ENCODE assay signal across 27 cellular contexts in genomic region chr6:28948782-28949486, GRCh38. TPM values are rescaled to one million over a fixed set of nuclear protein-coding genes. Genes with fewer than 3 reads are reported as not detected.
DNase-seq lines count a peak whose midpoint lies in the region; ATAC-seq, FAIRE-seq and TF ChIP-seq lines count a peak whose summit lies in the region.
"Had no signal": no experiment of that assay in that cellular context is flagged by ENCODE, and none has a peak within 500 bp of the region (broad histone marks: within the 10 kb centered on the region; RNA-seq: fewer than 3 reads in every experiment).

No MANE protein-coding gene starts in this region.

- no peaks in the 10 kb centered on the region for H3K9me2 ChIP-seq in OCI-LY7 (ENCODE audit: insufficient read depth, low read length)

- BruUV-seq in HepG2 (replicated peaks; lab: Mats Ljungman, UMichigan) (TSS peak; percentile 100), OCI-LY7 (replicated peaks; lab: Mats Ljungman, UMichigan) (no TSS peak)

- no peak for TF ChIP-seq RAD21 in HepG2 (CRISPR knock-in tag; IDR thresholded peaks at IDR 0.05)

- H3K27ac ChIP-seq in HepG2 (ENCODE audit: extremely low read length, insufficient read depth, low read length) (peak overlapping the region; percentile 54), right lobe of liver (no peak overlapping the region), OCI-LY7 (ENCODE audit: low read depth, low read length, poor library complexity, severe bottlenecking) (no peak overlapping the region), astrocyte (ENCODE audit: low read depth, low read length) (no peak overlapping the region)
- H3K27ac ChIP-seq: adrenal gland, brain microvascular endothelial cell, foreskin keratinocyte, KMS-11, neutrophil had no signal

- H3K4me3 Mint-ChIP-seq in astrocyte (ENCODE audit: unreplicated experiment): peak overlapping the region; percentile 42
- H3K4me3 Mint-ChIP-seq in activated CD4-positive, alpha-beta T cell treated with anti-CD3 and anti-CD28 coated beads for 36 hours: no peak overlapping the region
- no peak overlapping the region for H3K4me3 Mint-ChIP-seq in activated naive CD4-positive, alpha-beta T cell treated with anti-CD3 and anti-CD28 coated beads for 36 hours
- H3K4me3 Mint-ChIP-seq: HFFc6; immature natural killer cell; stimulated activated naive CD8-positive, alpha-beta T cell treated with anti-CD3 and anti-CD28 coated beads, Interleukin-15, amount 100 ng/mL, for 72 hours had no signal

- peak overlapping the region; percentile 39 for H2AFZ ChIP-seq in HepG2 (ENCODE audit: low read length)
- peak overlapping the region; percentile 43; the same call in 1 of the 2 replicates for H2AFZ ChIP-seq in OCI-LY7 (ENCODE audit: low read length)
- no peak overlapping the region for H2AFZ ChIP-seq in astrocyte (ENCODE audit: low read depth, low read length)

- H3K27ac Mint-ChIP-seq in astrocyte (ENCODE audit: unreplicated experiment): no peak overlapping the region
- H3K27ac Mint-ChIP-seq in activated CD4-positive, alpha-beta T cell treated with anti-CD3 and anti-CD28 coated beads for 36 hours: no peak overlapping the region
- no peak overlapping the region for H3K27ac Mint-ChIP-seq in activated naive CD4-positive, alpha-beta T cell treated with anti-CD3 and anti-CD28 coated beads for 36 hours
- H3K27ac Mint-ChIP-seq: immature natural killer cell; stimulated activated naive CD8-positive, alpha-beta T cell treated with anti-CD3 and anti-CD28 coated beads, Interleukin-15, amount 100 ng/mL, for 72 hours had no signal

- CTCF ChIA-PET in HepG2 (lab: Yijun Ruan, JAX; ENCODE audit: low intra/inter-chr PET ratio, low total read pairs): no interaction called here
- CTCF ChIA-PET in OCI-LY7 (lab: Charles Lee; ENCODE audit: unreplicated experiment): no interaction called here
- CTCF ChIA-PET in activated CD4-positive, alpha-beta T cell treated with anti-CD3 and anti-CD28 coated beads for 36 hours (lab: Charles Lee): no interaction called here
- CTCF ChIA-PET in activated naive CD4-positive, alpha-beta T cell treated with anti-CD3 and anti-CD28 coated beads for 36 hours (lab: Charles Lee): interaction anchor here (0.6 kb wide), 1 partner anchor 55 kb away, joined by 3 read pairs; no protein-coding TSS in a partner anchor

- H3K9ac ChIP-seq in HepG2 (ENCODE audit: insufficient read depth, low read depth, low read length) (no peak overlapping the region), astrocyte (ENCODE audit: low read length) (no peak overlapping the region)
- H3K9ac ChIP-seq: KMS-11 had no signal

- H3K27me3 Mint-ChIP-seq in astrocyte (ENCODE audit: low read depth, unreplicated experiment): no peaks in the 10 kb centered on the region
- H3K27me3 Mint-ChIP-seq in activated CD4-positive, alpha-beta T cell treated with anti-CD3 and anti-CD28 coated beads for 36 hours: no peaks in the 10 kb centered on the region
- peaks cover 3% of the 10 kb centered on the region for H3K27me3 Mint-ChIP-seq in activated naive CD4-positive, alpha-beta T cell treated with anti-CD3 and anti-CD28 coated beads for 36 hours (ENCODE audit: low read depth)
- H3K27me3 Mint-ChIP-seq: progenitor cell of endocrine pancreas; stimulated activated naive CD8-positive, alpha-beta T cell treated with anti-CD3 and anti-CD28 coated beads, Interleukin-15, amount 100 ng/mL, for 72 hours had no signal

- FAIRE-seq in HepG2 (lab: Jason Lieb, UNC) (no peak), astrocyte (lab: Jason Lieb, UNC) (no peak)
- FAIRE-seq: A204.1, GM12878 had no signal

- TF ChIP-seq EP300 in HepG2 (IDR thresholded peaks at IDR 0.05; ENCODE audit: low read depth in 2 of 2, low read length in 2 of 2): no peak
- TF ChIP-seq EP300 in HepG2 (CRISPR knock-in tag; IDR thresholded peaks at IDR 0.05; ENCODE audit: borderline replicate concordance): no peak; the same call in 1 of the 2 replicates

- H3K4me3 ChIP-seq in HepG2 (replicated peaks in 1 of 3; ENCODE audit: insufficient read depth in 1 of 3, low read depth in 2 of 3, low read length in 3 of 3): peak overlapping the region in 1 of 3 experiments; percentile 23; a peak in 1 of 6 replicates
- no peak overlapping the region for H3K4me3 ChIP-seq in right lobe of liver
- H3K4me3 ChIP-seq in OCI-LY7 (ENCODE audit: low read depth, low read length, poor library complexity, severe bottlenecking): no peak overlapping the region
- H3K4me3 ChIP-seq in astrocyte (ENCODE audit: insufficient read depth, low read depth, low read length): no peak overlapping the region
- H3K4me3 ChIP-seq: adrenal gland, GM12878, transverse colon had no signal

- POLR2A ChIA-PET in HepG2 (lab: Yijun Ruan, JAX): interaction anchor here (1.8 to 2.6 kb wide), 3 partner anchors 26 to 54 kb away, joined by 7 to 17 read pairs (median 13); partner anchors contain the start of gene TRIM27
- POLR2A ChIA-PET in OCI-LY7 (lab: Charles Lee): interaction anchor here (0.6 to 0.9 kb wide), 4 partner anchors 16 to 86 kb away, joined by 3 to 6 read pairs (median 4); no protein-coding TSS in a partner anchor
- POLR2A ChIA-PET in activated CD4-positive, alpha-beta T cell treated with anti-CD3 and anti-CD28 coated beads for 36 hours (lab: Charles Lee): no interaction called here

- peaks cover 0 to 3% of the 10 kb centered on the region in 2 experiments; a peak in 1 of 5 replicates for H3K27me3 ChIP-seq in HepG2 (ENCODE audit: control insufficient read depth in 1 of 2, insufficient read depth in 2 of 2, low read length in 2 of 2)
- H3K27me3 ChIP-seq in right lobe of liver: no peaks in the 10 kb centered on the region
- H3K27me3 ChIP-seq in astrocyte (ENCODE audit: insufficient read depth, low read length): no peaks in the 10 kb centered on the region
- H3K27me3 ChIP-seq: adrenal gland, brain microvascular endothelial cell, foreskin keratinocyte had no signal

- H3K79me2 ChIP-seq in HepG2 (ENCODE audit: insufficient read depth, low read length) (no peaks in the 10 kb centered on the region), OCI-LY7 (ENCODE audit: insufficient read depth, low read depth, low read length) (no peaks in the 10 kb centered on the region), astrocyte (ENCODE audit: insufficient read depth, low read length) (no peaks in the 10 kb centered on the region)

- no peaks in the 10 kb centered on the region for H3K36me3 Mint-ChIP-seq in astrocyte (ENCODE audit: low read depth, unreplicated experiment)
- H3K36me3 Mint-ChIP-seq in activated CD4-positive, alpha-beta T cell treated with anti-CD3 and anti-CD28 coated beads for 36 hours (ENCODE audit: low read depth): no peaks in the 10 kb centered on the region
- H3K36me3 Mint-ChIP-seq in activated naive CD4-positive, alpha-beta T cell treated with anti-CD3 and anti-CD28 coated beads for 36 hours (ENCODE audit: low read depth): peaks cover 2% of the 10 kb centered on the region
- H3K36me3 Mint-ChIP-seq: immature natural killer cell had no signal

- H3K4me1 Mint-ChIP-seq in astrocyte (ENCODE audit: low read depth, unreplicated experiment): peaks cover 7% of the 10 kb centered on the region
- H3K4me1 Mint-ChIP-seq in activated CD4-positive, alpha-beta T cell treated with anti-CD3 and anti-CD28 coated beads for 36 hours: peaks cover 14% of the 10 kb centered on the region
- H3K4me1 Mint-ChIP-seq in activated naive CD4-positive, alpha-beta T cell treated with anti-CD3 and anti-CD28 coated beads for 36 hours (ENCODE audit: low read depth): peaks cover 18% of the 10 kb centered on the region

- H3K4me2 ChIP-seq in HepG2 (ENCODE audit: low read depth, low read length) (peak overlapping the region; percentile 58), OCI-LY7 (ENCODE audit: low read length) (no peak overlapping the region), astrocyte (ENCODE audit: low read length) (no peak overlapping the region)
- H3K4me2 ChIP-seq: KMS-11 had no signal

- H3K9me3 Mint-ChIP-seq in astrocyte (ENCODE audit: unreplicated experiment): no peaks in the 10 kb centered on the region
- H3K9me3 Mint-ChIP-seq in activated CD4-positive, alpha-beta T cell treated with anti-CD3 and anti-CD28 coated beads for 36 hours (ENCODE audit: low read depth): no peaks in the 10 kb centered on the region
- H3K9me3 Mint-ChIP-seq in activated naive CD4-positive, alpha-beta T cell treated with anti-CD3 and anti-CD28 coated beads for 36 hours: peaks cover 3% of the 10 kb centered on the region
- H3K9me3 Mint-ChIP-seq: stimulated activated naive CD8-positive, alpha-beta T cell treated with anti-CD3 and anti-CD28 coated beads, Interleukin-15, amount 100 ng/mL, for 72 hours had no signal

- H3K9me3 ChIP-seq in HepG2 (ENCODE audit: low read length) (no peaks in the 10 kb centered on the region), right lobe of liver (no peaks in the 10 kb centered on the region), OCI-LY7 (ENCODE audit: low read length) (no peaks in the 10 kb centered on the region), astrocyte (ENCODE audit: insufficient read depth, low read depth, low read length) (no peaks in the 10 kb centered on the region)
- H3K9me3 ChIP-seq: adrenal gland, neutrophil, transverse colon had no signal

- in situ Hi-C loops in HepG2 (cut with HindIII; ENCODE audit: extremely low pct_ligation_motif_present, low pct_unique_long_range_greater_than_20kb): no loop called here

- H3K4me1 ChIP-seq in HepG2 (ENCODE audit: insufficient read depth, low read length) (peaks cover 69% of the 10 kb centered on the region), right lobe of liver (peaks cover 0 to 7% (median 0%) of the 10 kb centered on the region in 4 donors), OCI-LY7 (ENCODE audit: insufficient read depth, low read length, poor library complexity, severe bottlenecking) (peaks cover 40% of the 10 kb centered on the region), astrocyte (ENCODE audit: insufficient read depth, low read length) (peaks cover 6% of the 10 kb centered on the region)

- TF ChIP-seq POLR2A in HepG2 (IDR thresholded peaks at IDR 0.05; ENCODE audit: insufficient read depth in 1 of 2, low read depth in 2 of 2, low read length in 2 of 2): peak; percentile 60 to 92
- TF ChIP-seq POLR2A in right lobe of liver (IDR thresholded peaks at IDR 0.05): no peak

- no peaks in the 10 kb centered on the region for H4K20me1 ChIP-seq in HepG2 (ENCODE audit: insufficient read depth, low read length)
- H4K20me1 ChIP-seq in OCI-LY7 (ENCODE audit: insufficient read depth, low read length): no peaks in the 10 kb centered on the region
- H4K20me1 ChIP-seq in astrocyte (ENCODE audit: insufficient read depth, low read length): no peaks in the 10 kb centered on the region

- no peaks in the 10 kb centered on the region for H3K36me3 ChIP-seq in HepG2 (replicated peaks in 1 of 2; ENCODE audit: control insufficient read depth in 1 of 2, insufficient read depth in 2 of 2, low read length in 2 of 2)
- no peaks in the 10 kb centered on the region for H3K36me3 ChIP-seq in right lobe of liver
- H3K36me3 ChIP-seq in OCI-LY7 (ENCODE audit: insufficient read depth, low read length): no peaks in the 10 kb centered on the region
- no peaks in the 10 kb centered on the region for H3K36me3 ChIP-seq in astrocyte (ENCODE audit: insufficient read depth, low read length)
- H3K36me3 ChIP-seq: adrenal gland, brain microvascular endothelial cell, neutrophil, transverse colon had no signal

- ATAC-seq in HepG2: peak; percentile 6; the same call in 2 of the 3 replicates
- ATAC-seq in right lobe of liver: no peak
- no peak for ATAC-seq in HG03460 (IDR thresholded peaks at IDR 0.05; ENCODE audit: unreplicated experiment)
- ATAC-seq in HG02571 (IDR thresholded peaks at IDR 0.05; ENCODE audit: unreplicated experiment): no peak
- ATAC-seq in activated CD4-positive, alpha-beta T cell treated with anti-CD3 and anti-CD28 coated beads for 36 hours: no peak
- ATAC-seq: foreskin keratinocyte; GM12878; Right ventricle myocardium inferior; stimulated activated naive CD8-positive, alpha-beta T cell treated with anti-CD3 and anti-CD28 coated beads, Interleukin-15, amount 100 ng/mL, for 72 hours had no signal

- WGBS in HepG2 (ENCODE audit: low lambda C conversion rate): 77% methylated on average over 23 of the region's 23 CpGs
- WGBS in right lobe of liver (ENCODE audit: insufficient coverage, low coverage, low lambda C conversion rate, missing lambda C conversion rate): 85% methylated on average over 23 of the region's 23 CpGs

- peak; percentile 66 for DNase-seq in HepG2 (ENCODE audit: low spot score)
- no peak for DNase-seq in right lobe of liver
- no peak for DNase-seq in OCI-LY7 (ENCODE audit: low spot score)
- no peak for DNase-seq in astrocyte (ENCODE audit: low read depth)
- DNase-seq in activated CD4-positive, alpha-beta T cell treated with anti-CD3 and anti-CD28 coated beads for 36 hours: no peak
- DNase-seq in activated naive CD4-positive, alpha-beta T cell treated with anti-CD3 and anti-CD28 coated beads for 36 hours: no peak
- DNase-seq: activated CD4-positive, alpha-beta T cell treated with anti-CD3 and anti-CD28 coated beads for 1 hour; adrenal gland; brain microvascular endothelial cell; effector CD8-positive, alpha-beta T cell; foreskin keratinocyte; HFFc6; immature natural killer cell; mesendoderm; NCI-H146; NCI-H2171 treated with DMSO at 0.1 percent for 48 hours; NCI-H526 treated with DMSO at 0.1 percent for 48 hours; stimulated activated naive CD8-positive, alpha-beta T cell treated with anti-CD3 and anti-CD28 coated beads, Interleukin-15, amount 100 ng/mL, for 72 hours; transverse colon had no signal

- TF ChIP-seq CTCF in HepG2 (CRISPR knock-in tag; IDR thresholded peaks at IDR 0.05): no peak
- TF ChIP-seq CTCF in right lobe of liver (IDR thresholded peaks at IDR 0.05): no peak
- TF ChIP-seq CTCF in OCI-LY7 (conservative IDR thresholded peaks at IDR 0.05; ENCODE audit: low read length): no peak
- TF ChIP-seq CTCF in astrocyte (IDR thresholded peaks at IDR 0.05; ENCODE audit: insufficient read depth, low read depth, low read length): no peak

- intact Hi-C loops in HepG2 (cut with micrococcal nuclease; ENCODE audit: unreplicated experiment): no loop called here
- intact Hi-C loops in right lobe of liver (cut with DNase I): no loop called here
- intact Hi-C loops in OCI-LY7 (cut with micrococcal nuclease; ENCODE audit: unreplicated experiment): no loop called here
- intact Hi-C loops in activated CD4-positive, alpha-beta T cell treated with anti-CD3 and anti-CD28 coated beads for 36 hours (cut with DNase I, micrococcal nuclease): loop anchor here in 1 of 2 experiments (10.0 kb wide), 1 partner anchor 224 kb away; no protein-coding TSS in a partner anchor
- intact Hi-C loops in activated naive CD4-positive, alpha-beta T cell treated with anti-CD3 and anti-CD28 coated beads for 36 hours (cut with micrococcal nuclease): loop anchor here (10.0 kb wide), 2 partner anchors 1116 to 1444 kb away; partner anchors contain the start of genes POLR1H and PPP1R11

RNA-seq across cellular contexts. Expression of gene TRIM27, which starts 25.1 kb away (rescaled TPM):
- total RNA-seq in HepG2 (2016; rRNA removed; fragmentation: Illumina TruSeq; extraction: Trizol) (79.0 and 88.6 TPM in 2 replicates), right lobe of liver (10 to 100 TPM; 31.5 to 54.8 (median 36.7) TPM), OCI-LY7 (2022) (112 and 116 TPM in 2 replicates), astrocyte (50.8 and 54.5 TPM in 2 replicates)
- 14.2 and 14.7 TPM in 2 replicates for total RNA-seq in HepG2 (2016; cell fraction: cytosol; rRNA removed; fragmentation: Illumina TruSeq; extraction: Trizol; ENCODE audit: low read depth)
- total RNA-seq in HepG2 (2016; cell fraction: insoluble cytoplasmic fraction; rRNA removed; fragmentation: Illumina TruSeq; extraction: Trizol): 82.1 and 84.2 TPM in 2 replicates
- total RNA-seq in HepG2 (2016; cell fraction: membrane; rRNA removed; fragmentation: Illumina TruSeq; extraction: Trizol): 35.6 and 36.2 TPM in 2 replicates
- 86.3 and 102 TPM in 2 replicates for total RNA-seq in HepG2 (2016; cell fraction: nucleus; rRNA removed; fragmentation: Illumina TruSeq; extraction: Trizol)
- polyA plus RNA-seq in HepG2 (2011; rRNA removed): 108 and 112 TPM in 2 replicates
- 79.8 and 88.4 TPM in 2 replicates for polyA plus RNA-seq in HepG2 (2011; cell fraction: cytosol; rRNA removed)
- 158 and 172 TPM in 2 replicates for polyA plus RNA-seq in HepG2 (2011; cell fraction: nucleus; rRNA removed)
- 57.6 and 68.7 TPM in 2 replicates for polyA plus RNA-seq in HepG2 (2012)
- 6.2 and 6.6 TPM in 2 replicates for polyA plus RNA-seq in HepG2 (2016; cell fraction: cytosol; fragmentation: Illumina TruSeq; extraction: Trizol; ENCODE audit: low read depth)
- 74.5 and 78.1 TPM in 2 replicates for polyA plus RNA-seq in HepG2 (2016; cell fraction: insoluble cytoplasmic fraction; fragmentation: Illumina TruSeq; extraction: Trizol; ENCODE audit: low read depth)
- 14.8 and 17.7 TPM in 2 replicates for polyA plus RNA-seq in HepG2 (2016; cell fraction: membrane; fragmentation: Illumina TruSeq; extraction: Trizol; ENCODE audit: low read depth)
- 88.3 and 97.6 TPM in 2 replicates for polyA plus RNA-seq in HepG2 (2016; cell fraction: nucleus; fragmentation: Illumina TruSeq; extraction: Trizol; ENCODE audit: insufficient read depth, low read depth)
- polyA minus RNA-seq in HepG2 (2011; rRNA and poly(A)+ RNA removed; ENCODE audit: low replicate concordance): 155 and 156 TPM in 2 replicates
- 47.8 and 51.6 TPM in 2 replicates for polyA minus RNA-seq in HepG2 (2011; cell fraction: cytosol; rRNA and poly(A)+ RNA removed)
- polyA minus RNA-seq in HepG2 (2011; cell fraction: nucleus; rRNA and poly(A)+ RNA removed): 183 and 209 TPM in 2 replicates
- total RNA-seq in OCI-LY7 (2014; rRNA removed; shearing (Covaris generic)): 126 and 130 TPM in 2 replicates
- total RNA-seq in activated CD4-positive, alpha-beta T cell treated with anti-CD3 and anti-CD28 coated beads for 36 hours: 10 to 100 TPM; 48.5 to 54.6 TPM
- total RNA-seq in activated naive CD4-positive, alpha-beta T cell treated with anti-CD3 and anti-CD28 coated beads for 36 hours: 10 to 100 TPM; 35.8 to 41.4 TPM

RNA-seq across cellular contexts. Expression of gene ZNF311, which starts 56.2 kb away (rescaled TPM):
- total RNA-seq in HepG2 (2016; rRNA removed; fragmentation: Illumina TruSeq; extraction: Trizol) (not detected in 2 replicates), right lobe of liver (under 1 TPM; 0.18 to 0.62 (median 0.41) TPM), OCI-LY7 (2022) (not detected in 2 replicates), astrocyte (1.2 and 1.7 TPM in 2 replicates)
- not detected in 2 replicates for total RNA-seq in HepG2 (2016; cell fraction: cytosol; rRNA removed; fragmentation: Illumina TruSeq; extraction: Trizol; ENCODE audit: low read depth)
- not detected in 2 replicates for total RNA-seq in HepG2 (2016; cell fraction: insoluble cytoplasmic fraction; rRNA removed; fragmentation: Illumina TruSeq; extraction: Trizol)
- total RNA-seq in HepG2 (2016; cell fraction: membrane; rRNA removed; fragmentation: Illumina TruSeq; extraction: Trizol): not detected in 2 replicates
- total RNA-seq in HepG2 (2016; cell fraction: nucleus; rRNA removed; fragmentation: Illumina TruSeq; extraction: Trizol): not detected in 2 replicates
- not detected in 2 replicates for polyA plus RNA-seq in HepG2 (2011; rRNA removed)
- polyA plus RNA-seq in HepG2 (2011; cell fraction: cytosol; rRNA removed): not detected in 2 replicates
- polyA plus RNA-seq in HepG2 (2011; cell fraction: nucleus; rRNA removed): not detected in 2 replicates
- polyA plus RNA-seq in HepG2 (2012): not detected in 2 replicates
- polyA plus RNA-seq in HepG2 (2016; cell fraction: cytosol; fragmentation: Illumina TruSeq; extraction: Trizol; ENCODE audit: low read depth): not detected in 2 replicates
- not detected in 2 replicates for polyA plus RNA-seq in HepG2 (2016; cell fraction: insoluble cytoplasmic fraction; fragmentation: Illumina TruSeq; extraction: Trizol; ENCODE audit: low read depth)
- not detected in 2 replicates for polyA plus RNA-seq in HepG2 (2016; cell fraction: membrane; fragmentation: Illumina TruSeq; extraction: Trizol; ENCODE audit: low read depth)
- polyA plus RNA-seq in HepG2 (2016; cell fraction: nucleus; fragmentation: Illumina TruSeq; extraction: Trizol; ENCODE audit: insufficient read depth, low read depth): not detected in 2 replicates
- polyA minus RNA-seq in HepG2 (2011; rRNA and poly(A)+ RNA removed; ENCODE audit: low replicate concordance): 1.1 TPM in 1 of 2 replicates, not detected in the other
- not detected in 2 replicates for polyA minus RNA-seq in HepG2 (2011; cell fraction: cytosol; rRNA and poly(A)+ RNA removed)
- not detected in 2 replicates for polyA minus RNA-seq in HepG2 (2011; cell fraction: nucleus; rRNA and poly(A)+ RNA removed)
- not detected in 2 replicates for total RNA-seq in OCI-LY7 (2014; rRNA removed; shearing (Covaris generic))
- 1 to 10 TPM in 1 of 2 experiments, under 1 TPM in 1; 0.98 to 1.0 TPM for total RNA-seq in activated CD4-positive, alpha-beta T cell treated with anti-CD3 and anti-CD28 coated beads for 36 hours
- total RNA-seq in activated naive CD4-positive, alpha-beta T cell treated with anti-CD3 and anti-CD28 coated beads for 36 hours: under 1 TPM; 0.57 to 0.69 TPM
- total RNA-seq: GM12878 had no signal
- polyA plus RNA-seq: immature natural killer cell had no signal
